8 cellular contexts compared by ENCODE assay signal in the genomic region with DNA sequence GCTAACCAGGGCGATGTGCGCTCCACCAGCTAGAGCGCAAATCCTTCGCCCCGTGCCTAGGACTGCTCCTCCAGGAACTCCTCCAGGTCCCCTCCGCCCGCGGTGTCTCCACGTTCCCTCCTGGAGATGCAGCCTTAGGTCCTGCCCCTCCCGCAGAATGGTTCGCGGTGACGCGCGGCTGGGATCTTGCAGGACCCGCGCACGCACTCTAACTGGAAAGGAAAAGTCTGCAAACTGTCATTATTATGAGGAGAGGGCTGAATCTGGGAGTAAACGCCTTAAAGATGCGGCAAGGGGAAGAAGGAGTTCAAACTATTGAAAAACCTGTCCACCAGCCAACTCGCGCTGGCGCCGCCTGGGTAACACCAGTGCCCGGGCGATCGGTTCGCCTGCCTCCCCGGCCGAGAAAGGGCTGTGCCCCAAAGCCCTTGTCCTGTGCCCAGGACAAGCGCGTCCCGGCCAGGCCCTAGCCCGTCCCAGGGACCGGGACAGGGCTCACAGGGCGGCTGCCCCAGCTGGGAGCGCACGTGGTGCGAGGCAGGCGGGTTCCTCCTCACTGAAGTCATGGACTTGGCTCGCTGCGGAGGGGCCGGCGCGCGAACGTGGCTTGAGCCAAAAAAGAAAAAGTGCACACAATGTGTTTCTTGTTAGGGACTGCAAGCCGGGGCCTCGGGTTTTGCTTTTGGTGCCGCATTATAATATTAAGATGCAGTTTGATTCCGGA. TPM values are rescaled to one million over a fixed set of nuclear protein-coding genes. Genes with fewer than 3 reads are reported as not detected.
DNase-seq lines count a peak whose midpoint lies in the region; ATAC-seq and TF ChIP-seq lines count a peak whose summit lies in the region.

No MANE protein-coding gene starts in this region.

- peaks cover 40% of the 10 kb centered on the region for H3K27me3 Mint-ChIP-seq in H9 (ENCODE audit: low read depth)

- H3K36me3 Mint-ChIP-seq in H9 (ENCODE audit: insufficient read depth in 1 of 3, low read depth in 3 of 3): peaks cover 11 to 26% (median 12%) of the 10 kb centered on the region in 3 experiments

- H3K9me3 ChIP-seq in H9 (ENCODE audit: control insufficient read depth, low read depth, low read length) (no peaks in the 10 kb centered on the region), spleen (peaks cover 5 to 30% (median 18%) of the 10 kb centered on the region in 8 donors)

- no peak overlapping the region for H2BK12ac ChIP-seq in H9 (ENCODE audit: insufficient read length, low read depth, low read length)

- no peak overlapping the region for H2BK15ac ChIP-seq in H9 (ENCODE audit: low read depth, low read length)

- H3K4ac ChIP-seq in H9 (ENCODE audit: low read depth, low read length): no peak overlapping the region; the same call in 1 of the 2 replicates

- DNase-seq in H9 (peak; percentile 61), choroid plexus epithelial cell (ENCODE audit: low read depth) (peak; percentile 62), kidney epithelial cell (ENCODE audit: low read depth) (no peak), spleen (peak; percentile 87), NCI-H446 (lab: John Stamatoyannopoulos, UW) (no peak), COLO668 (lab: John Stamatoyannopoulos, UW; ENCODE audit: unreplicated experiment) (no peak), NCI-H774 (lab: John Stamatoyannopoulos, UW) (no peak)

- H3K27me3 ChIP-seq in H9 (ENCODE audit: insufficient read depth, low read length) (peaks cover 23% of the 10 kb centered on the region; the same call in 1 of the 2 replicates), kidney epithelial cell (ENCODE audit: control insufficient read depth, insufficient read depth, low read length) (no peaks in the 10 kb centered on the region), spleen (replicated peaks in 1 of 7) (peaks cover 0 to 80% (median 24%) of the 10 kb centered on the region in 7 donors)

- TF ChIP-seq CTCF in H9 (conservative IDR thresholded peaks at IDR 0.05) (no peak), choroid plexus epithelial cell (conservative IDR thresholded peaks at IDR 0.05; ENCODE audit: low read depth, low read length) (no peak), kidney epithelial cell (IDR thresholded peaks at IDR 0.05; ENCODE audit: insufficient read depth, low read length, poor library complexity, severe bottlenecking) (no peak), spleen (IDR thresholded peaks at IDR 0.05 in 8 of 11, conservative IDR thresholded peaks at IDR 0.05 in 3 of 11) (no peak)

- H2BK5ac ChIP-seq in H9 (ENCODE audit: insufficient read length, low read length): no peak overlapping the region

- H2AFZ ChIP-seq in H9 (ENCODE audit: low read length): no peak overlapping the region

- no peak overlapping the region for H3K9ac ChIP-seq in H9 (ENCODE audit: extremely low read depth, insufficient read length, low read length)

- intact Hi-C loops in spleen (cut with DNase I; ENCODE audit: low total_unique reads): no loop called here

- no peak overlapping the region for H3K23ac ChIP-seq in H9 (ENCODE audit: insufficient read length, low read depth, low read length)

- peak overlapping the region; percentile 87; the same call in 1 of the 2 replicates for H3K14ac ChIP-seq in H9 (ENCODE audit: insufficient read depth, low read length)

- no peak overlapping the region for H4K5ac ChIP-seq in H9 (ENCODE audit: insufficient read length, low read depth, low read length)

- H4K91ac ChIP-seq in H9 (ENCODE audit: insufficient read length, low read depth, low read length): no peak overlapping the region

- H3K27ac ChIP-seq in H9 (ENCODE audit: insufficient read length, low read depth, low read length) (no peak overlapping the region), spleen (peak overlapping the region in 7 of 8 donors; percentile 66 to 96 (median 93))

- no CpG with 5 or more reads among the region's 51 CpGs for WGBS in H9 (ENCODE audit: extremely low coverage, insufficient read length, low lambda C conversion rate)
- 25 to 34% (median 28%) methylated on average over 42 to 51 of the region's 51 CpGs for WGBS in spleen, 5 donors

- H3K56ac ChIP-seq in H9 (ENCODE audit: insufficient read length, low read depth, low read length): no peak overlapping the region

- H3K4me1 ChIP-seq in H9 (ENCODE audit: insufficient read depth, low read length) (no peaks in the 10 kb centered on the region), spleen (peaks cover 14 to 55% (median 49%) of the 10 kb centered on the region in 6 donors)

- peaks cover 24 to 26% of the 10 kb centered on the region in 2 experiments for H3K9me3 Mint-ChIP-seq in H9

- no peaks in the 10 kb centered on the region for H3K79me2 ChIP-seq in H9 (ENCODE audit: insufficient read depth, low read length)

- H3K4me1 Mint-ChIP-seq in H9: peaks cover 39 to 42% of the 10 kb centered on the region in 2 experiments

- no peak overlapping the region for H2BK20ac ChIP-seq in H9 (ENCODE audit: low read depth, low read length, poor library complexity, severe bottlenecking)

- H4K20me1 ChIP-seq in H9 (ENCODE audit: control insufficient read depth, insufficient read depth, insufficient read length): no peaks in the 10 kb centered on the region

- peak overlapping the region; percentile 67 to 82 for H3K4me3 Mint-ChIP-seq in H9

- peak overlapping the region; percentile 65 for H3K4me2 ChIP-seq in H9 (ENCODE audit: insufficient read depth, insufficient read length, low read length)

- H4K8ac ChIP-seq in H9 (replicated peaks; ENCODE audit: insufficient read length, low read depth, low read length): no peak overlapping the region

- no peaks in the 10 kb centered on the region for H3K79me1 ChIP-seq in H9 (ENCODE audit: insufficient read depth, low read depth, low read length, poor library complexity, severe bottlenecking)

- no peak for TF ChIP-seq POLR2A in spleen (IDR thresholded peaks at IDR 0.05)

- peaks cover 26% of the 10 kb centered on the region for H3K23me2 ChIP-seq in H9 (ENCODE audit: insufficient read length, low read depth, low read length, poor library complexity, severe bottlenecking)

- peak overlapping the region; percentile 84 for H2BK120ac ChIP-seq in H9 (ENCODE audit: low read depth, low read length, poor library complexity, severe bottlenecking)

- no peak for ATAC-seq in HG03520 (IDR thresholded peaks at IDR 0.05; ENCODE audit: unreplicated experiment)

- H3K4me3 ChIP-seq in choroid plexus epithelial cell (ENCODE audit: low read depth, low read length) (peak overlapping the region; percentile 47), kidney epithelial cell (ENCODE audit: low read depth, low read length) (peak overlapping the region; percentile 11), spleen (peak overlapping the region in 7 of 8 donors; percentile 9 to 75 (median 49))

- H3K18ac ChIP-seq in H9 (ENCODE audit: insufficient read length, low read depth, low read length): peak overlapping the region; percentile 85

- H3K36me3 ChIP-seq in kidney epithelial cell (ENCODE audit: control insufficient read depth, insufficient read depth, low read length): no peaks in the 10 kb centered on the region
- no peaks in the 10 kb centered on the region for H3K36me3 ChIP-seq in spleen

- H3K27ac Mint-ChIP-seq in H9: no peak overlapping the region

- H2AK5ac ChIP-seq in H9 (ENCODE audit: insufficient read length, low read length): no peak overlapping the region

- no peak overlapping the region for H3T11ph ChIP-seq in H9 (ENCODE audit: low read length)

RNA-seq across cellular contexts. Expression of a gene that starts 5.5 kb away (rescaled TPM):
- total RNA-seq in H9 (2021): 48.0 and 48.6 TPM in 2 replicates
- 19.4 and 30.8 TPM in 2 replicates for total RNA-seq in kidney epithelial cell
- 100 to 1,000 TPM in 4 of 7 donors, 10 to 100 TPM in 3; 80.4 to 343 (median 109) TPM for total RNA-seq in spleen
- polyA plus RNA-seq in spleen: 10 to 100 TPM; 42.8 to 73.9 (median 59.7) TPM

Comparison
In these comparisons a context has a peak if more than half of its experiments do, and no peak if none do; other contexts are left out.
1. DNase-seq: peak in H9 (single experiment), choroid plexus epithelial cell (single experiment) and spleen (single experiment); none in kidney epithelial cell (single experiment), NCI-H446 (0 of 2), COLO668 (single experiment) and NCI-H774 (single experiment).
2. Peak in every context shown above with its lines, with median percentiles within 50 percentile points of each other: H3K4me3 ChIP-seq.